14 cellular contexts compared by ENCODE assay signal in genomic region chr19:954672-955494, GRCh38. TPM values are rescaled to one million over a fixed set of nuclear protein-coding genes. Genes with fewer than 3 reads are reported as not detected.
DNase-seq lines count a peak whose midpoint lies in the region; ATAC-seq and TF ChIP-seq lines count a peak whose summit lies in the region.
"Had no signal": no experiment of that assay in that cellular context is flagged by ENCODE, and none has a peak within 500 bp of the region (broad histone marks: within the 10 kb centered on the region; RNA-seq: fewer than 3 reads in every experiment).

No MANE protein-coding gene starts in this region.

- intact Hi-C loops in Caco-2 (cut with micrococcal nuclease; ENCODE audit: unreplicated experiment) = no loop called here
- intact Hi-C loops in tibial artery (cut with DNase I; ENCODE audit: low total_unique reads) = no loop called here

- H3K27ac Mint-ChIP-seq in Caco-2 (ENCODE audit: unreplicated experiment) = peak overlapping the region; percentile 96

- H3K4me3 ChIP-seq in Caco-2 (ENCODE audit: low read depth, low read length) = no peak overlapping the region
- H3K4me3 ChIP-seq in NB4 (ENCODE audit: low read depth, low read length) = no peak overlapping the region
- no peak overlapping the region for H3K4me3 ChIP-seq in tibial artery
- H3K4me3 ChIP-seq: adrenal gland, pancreas, testis had no signal

- H3K9me3 ChIP-seq in Caco-2 (no peaks in the 10 kb centered on the region), tibial artery (no peaks in the 10 kb centered on the region)
- H3K9me3 ChIP-seq: adrenal gland, pancreas, testis had no signal

- H3K36me3 ChIP-seq in Caco-2 (ENCODE audit: control insufficient read depth, insufficient read depth, low read length) = peaks cover 7% of the 10 kb centered on the region
- no peaks in the 10 kb centered on the region for H3K36me3 ChIP-seq in tibial artery
- H3K36me3 ChIP-seq: adrenal gland, pancreas had no signal

- no TSS peak for BruUV-seq in Caco-2 (replicated peaks; lab: Mats Ljungman, UMichigan)

- no peaks in the 10 kb centered on the region for H3K9me3 Mint-ChIP-seq in Caco-2 (ENCODE audit: unreplicated experiment)

- peak; percentile 55 to 78 for DNase-seq in Caco-2
- peak; percentile 33 for DNase-seq in NB4 (ENCODE audit: low read depth)
- DNase-seq in left kidney (ENCODE audit: low read depth, low spot score) = peak; percentile 95
- DNase-seq in tibial artery = no peak
- DNase-seq in NCI-H1930 (lab: John Stamatoyannopoulos, UW) = no peak
- no peak for DNase-seq in RPMI8226
- DNase-seq in T-helper 9 cell = no peak
- DNase-seq: adrenal gland, NCI-H748 treated with DMSO at 0.1 percent for 48 hours, testis had no signal

- H3K27ac ChIP-seq in tibial artery = no peak overlapping the region
- H3K27ac ChIP-seq: adrenal gland, epithelial cell of prostate, testis had no signal

- TF ChIP-seq CTCF in Caco-2 (IDR thresholded peaks at IDR 0.05; ENCODE audit: insufficient read depth in 1 of 2, low read depth in 1 of 2, low read length in 1 of 2, severe bottlenecking in 1 of 2, unreplicated experiment in 1 of 2) (no peak), NB4 (IDR thresholded peaks at IDR 0.05; ENCODE audit: low read depth, low read length) (no peak), tibial artery (IDR thresholded peaks at IDR 0.05) (no peak)

- POLR2A ChIA-PET in Caco-2 (lab: Charles Lee) = interaction anchor here (0.5 kb wide), 2 partner anchors 22 to 26 kb away, joined by 3 to 5 read pairs; no protein-coding TSS in a partner anchor

- H3K4me1 ChIP-seq in Caco-2 (peaks cover 80% of the 10 kb centered on the region), tibial artery (no peaks in the 10 kb centered on the region)
- H3K4me1 ChIP-seq: testis had no signal

- H3K27me3 ChIP-seq in Caco-2 (replicated peaks; ENCODE audit: control insufficient read depth, insufficient read depth, low read length) = no peaks in the 10 kb centered on the region
- H3K27me3 ChIP-seq in tibial artery = peaks cover 0 to 40% of the 10 kb centered on the region in 2 donors
- H3K27me3 ChIP-seq: adrenal gland, pancreas, testis had no signal

- peaks cover 7% of the 10 kb centered on the region for H3K4me1 Mint-ChIP-seq in Caco-2 (ENCODE audit: low read depth, unreplicated experiment)

- peak overlapping the region; percentile 74 for H3K4me3 Mint-ChIP-seq in Caco-2 (ENCODE audit: unreplicated experiment)

- peak; percentile 54 for ATAC-seq in GM19438 (IDR thresholded peaks at IDR 0.05; ENCODE audit: low read depth, unreplicated experiment)
- ATAC-seq: pancreas had no signal

- H3K27me3 Mint-ChIP-seq in Caco-2 (ENCODE audit: insufficient read depth, unreplicated experiment) = no peaks in the 10 kb centered on the region

- CTCF ChIA-PET in Caco-2 (lab: Charles Lee) = interaction anchor here (1.6 kb wide), 1 partner anchor 24 kb away, joined by 5 read pairs; no protein-coding TSS in a partner anchor

- TF ChIP-seq POLR2A in NB4 (IDR thresholded peaks at IDR 0.05; ENCODE audit: extremely low read depth, insufficient read length) = no peak

- peaks cover 90% of the 10 kb centered on the region for H3K36me3 Mint-ChIP-seq in Caco-2 (ENCODE audit: insufficient read depth, unreplicated experiment)

RNA-seq across cellular contexts. Expression of gene ARID3A, which starts 29.0 kb away (rescaled TPM):
- 217 and 239 TPM in 2 replicates for total RNA-seq in Caco-2 (2022)

RNA-seq across cellular contexts. Expression of gene WDR18, which starts 29.3 kb away (rescaled TPM):
- total RNA-seq in Caco-2 (2022) = 89.5 and 96.8 TPM in 2 replicates

RNA-seq across cellular contexts. Expression of gene KISS1R, which starts 37.8 kb away (rescaled TPM):
- 13.0 and 16.6 TPM in 2 replicates for total RNA-seq in Caco-2 (2022)
- total RNA-seq: testis had no signal

RNA-seq across cellular contexts. Expression of gene R3HDM4, which starts 41.9 kb away (rescaled TPM):
- total RNA-seq in Caco-2 (2022) = 57.7 and 60.4 TPM in 2 replicates

RNA-seq across cellular contexts. Expression of gene GRIN3B, which starts 45.3 kb away (rescaled TPM):
- 0.41 and 0.49 TPM in 2 replicates for total RNA-seq in Caco-2 (2022)
- total RNA-seq: activated CD8-positive, alpha-beta memory T cell treated with anti-CD3 and anti-CD28 coated beads for 36 hours; pancreas had no signal

Comparison
In these comparisons a context has a peak if more than half of its experiments do, and no peak if none do; other contexts are left out.
1. DNase-seq: peak in Caco-2 (2 of 2), NB4 (single experiment) and left kidney (single experiment); none in tibial artery (0 of 2), NCI-H1930 (0 of 2), RPMI8226 (single experiment) and T-helper 9 cell (single experiment).